Comparison of ENCODE assay signal across 8 cellular contexts in the genomic region with DNA sequence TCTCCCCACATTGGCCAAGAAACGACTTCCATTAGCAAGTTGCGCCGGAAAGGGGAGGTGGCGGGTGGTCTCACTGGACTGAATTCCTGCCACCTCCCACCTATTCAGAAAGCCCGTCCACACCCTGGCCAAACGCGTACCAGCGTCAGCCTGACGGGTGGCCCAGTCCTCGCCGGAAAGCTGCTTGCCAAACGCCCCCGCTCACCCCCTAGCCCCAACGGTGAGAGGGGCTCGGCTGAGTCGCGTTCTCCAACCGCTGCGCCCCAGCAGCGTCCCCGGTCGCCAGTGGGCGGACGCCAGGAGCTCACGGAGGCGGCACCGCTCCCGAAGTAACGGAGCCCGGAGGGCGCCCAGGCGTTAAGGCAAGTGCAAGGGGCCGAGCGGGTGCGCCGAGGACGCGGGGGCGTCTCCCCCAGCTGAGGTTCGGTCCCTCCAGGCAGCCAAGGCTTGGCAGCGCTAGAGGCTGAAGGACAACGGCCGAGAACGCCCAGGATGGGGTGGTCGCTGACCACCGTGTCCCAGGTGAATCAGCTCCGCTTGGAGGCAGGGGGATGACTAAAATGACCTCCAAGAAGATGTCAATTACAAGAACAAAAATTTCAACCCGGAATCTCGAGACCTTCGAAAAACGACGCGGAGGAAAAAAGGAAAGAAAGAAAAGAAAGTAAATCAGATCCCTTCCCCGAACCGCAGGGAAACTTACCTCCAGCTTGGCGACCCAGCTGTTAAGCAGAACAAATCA.
DNase-seq lines count a peak whose midpoint lies in the region; ATAC-seq and FAIRE-seq lines count a peak whose summit lies in the region.

No MANE protein-coding gene starts in this region.

- H3K36me3 Mint-ChIP-seq in stimulated activated memory B cell treated with anti-CD40 and anti-IgM and Interleukin-4, amounts not matched to agents 10 μg/mL and 1 μg/mL and 100 μg/mL, for 72 hours: no peaks in the 10 kb centered on the region

- peak overlapping the region; percentile 17 to 67 (median 45); a peak in 16 of 22 replicates for H3K9ac ChIP-seq in BLaER1 treated with 17β-estradiol and CSF1 and Interleukin-3, amounts not matched to agents 10 nM and 100 nM
- H3K9ac ChIP-seq in adipocyte (ENCODE audit: low read length): peak overlapping the region; percentile 83

- H3K27me3 Mint-ChIP-seq in stimulated activated memory B cell treated with anti-CD40 and anti-IgM and Interleukin-4, amounts not matched to agents 10 μg/mL and 1 μg/mL and 100 μg/mL, for 72 hours: peaks cover 62% of the 10 kb centered on the region

- peak; percentile 92 for FAIRE-seq in HTR-8/SVneo (lab: Jason Lieb, UNC)

- H3K27me3 ChIP-seq in BLaER1 treated with 17β-estradiol and CSF1 and Interleukin-3, amounts not matched to agents 10 nM and 100 nM: peaks cover 51 to 68% (median 63%) of the 10 kb centered on the region in 11 experiments
- peaks cover 4% of the 10 kb centered on the region for H3K27me3 ChIP-seq in adipocyte (replicated peaks; ENCODE audit: control insufficient read depth, insufficient read depth, low read length)

- peaks cover 20 to 24% (median 23%) of the 10 kb centered on the region in 10 experiments for H3K4me1 ChIP-seq in BLaER1 treated with 17β-estradiol and CSF1 and Interleukin-3, amounts not matched to agents 10 nM and 100 nM
- peaks cover 13% of the 10 kb centered on the region for H3K4me1 ChIP-seq in adipocyte (ENCODE audit: control insufficient read depth, insufficient read depth, low read length)

- peak overlapping the region; percentile 80 to 97 (median 91) for H3K4me2 ChIP-seq in BLaER1 treated with 17β-estradiol and CSF1 and Interleukin-3, amounts not matched to agents 10 nM and 100 nM

- H3K9me3 ChIP-seq in BLaER1 treated with 17β-estradiol and CSF1 and Interleukin-3, amounts not matched to agents 10 nM and 100 nM (replicated peaks in 1 of 11): peaks cover 0 to 9% (median 0%) of the 10 kb centered on the region in 11 experiments; a peak in 6 of 22 replicates
- no peaks in the 10 kb centered on the region for H3K9me3 ChIP-seq in adipocyte (ENCODE audit: control insufficient read depth, low read length)

- H3K27ac ChIP-seq in BLaER1 treated with 17β-estradiol and CSF1 and Interleukin-3, amounts not matched to agents 10 nM and 100 nM: no peak overlapping the region

- no peaks in the 10 kb centered on the region for H3K9me3 Mint-ChIP-seq in stimulated activated memory B cell treated with anti-CD40 and anti-IgM and Interleukin-4, amounts not matched to agents 10 μg/mL and 1 μg/mL and 100 μg/mL, for 72 hours

- ATAC-seq in stimulated activated memory B cell treated with anti-CD40 and anti-IgM and Interleukin-4, amounts not matched to agents 10 μg/mL and 1 μg/mL and 100 μg/mL, for 72 hours: no peak
- ATAC-seq in GM18861 (IDR thresholded peaks at IDR 0.05; ENCODE audit: unreplicated experiment): no peak
- ATAC-seq in GM21529 (IDR thresholded peaks at IDR 0.05; ENCODE audit: unreplicated experiment): no peak
- no peak for ATAC-seq in HG02759 (IDR thresholded peaks at IDR 0.05; ENCODE audit: unreplicated experiment)

- no peak for DNase-seq in HTR-8/SVneo (ENCODE audit: insufficient read length, low spot score)
- DNase-seq in adipocyte (ENCODE audit: low read depth): peak; percentile 66
- DNase-seq in iPS-NIHi11 (ENCODE audit: low spot score): peak; percentile 42

- H3K27ac Mint-ChIP-seq in stimulated activated memory B cell treated with anti-CD40 and anti-IgM and Interleukin-4, amounts not matched to agents 10 μg/mL and 1 μg/mL and 100 μg/mL, for 72 hours: no peak overlapping the region

- peak overlapping the region; percentile 49 to 72 (median 62) for H3K4me3 ChIP-seq in BLaER1 treated with 17β-estradiol and CSF1 and Interleukin-3, amounts not matched to agents 10 nM and 100 nM
- peak overlapping the region; percentile 83 for H3K4me3 ChIP-seq in adipocyte (ENCODE audit: low read length)

- peak overlapping the region; percentile 74 for H3K4me3 Mint-ChIP-seq in stimulated activated memory B cell treated with anti-CD40 and anti-IgM and Interleukin-4, amounts not matched to agents 10 μg/mL and 1 μg/mL and 100 μg/mL, for 72 hours

- H3K36me3 ChIP-seq in BLaER1 treated with 17β-estradiol and CSF1 and Interleukin-3, amounts not matched to agents 10 nM and 100 nM: no peaks in the 10 kb centered on the region
- H3K36me3 ChIP-seq in adipocyte (ENCODE audit: control insufficient read depth, insufficient read depth, low read length, severe bottlenecking): no peaks in the 10 kb centered on the region

- H3K4me1 Mint-ChIP-seq in stimulated activated memory B cell treated with anti-CD40 and anti-IgM and Interleukin-4, amounts not matched to agents 10 μg/mL and 1 μg/mL and 100 μg/mL, for 72 hours: peaks cover 19% of the 10 kb centered on the region

- peaks cover 0 to 15% (median 0%) of the 10 kb centered on the region in 11 experiments; a peak in 4 of 22 replicates for H4K20me1 ChIP-seq in BLaER1 treated with 17β-estradiol and CSF1 and Interleukin-3, amounts not matched to agents 10 nM and 100 nM
